Comparison of ENCODE assay signal across 8 cellular contexts in genomic region chr11:70485326-70486025, GRCh38.
"Had no signal": no experiment of that assay in that cellular context is flagged by ENCODE, and none has a peak within 500 bp of the region (broad histone marks: within the 10 kb centered on the region; RNA-seq: fewer than 3 reads in every experiment).

No MANE protein-coding gene starts in this region.

- H3K27ac Mint-ChIP-seq: GM23338 had no signal

- H3K4me3 Mint-ChIP-seq: GM23338, H9 had no signal

- ATAC-seq: GM23338, K562 had no signal

- FAIRE-seq: H1, H54, K562 had no signal

- H3K4me3 ChIP-seq: GM23338, K562 had no signal

- H3K4me1 Mint-ChIP-seq: H9 had no signal

- H3K4me2 ChIP-seq: GM23338 had no signal

- DNase-seq: H9, HCEC 1CT, IMR-90 had no signal

- H3K27ac ChIP-seq: HL-60 had no signal

- H2AFZ ChIP-seq: GM23338 had no signal
